In the genomic region with DNA sequence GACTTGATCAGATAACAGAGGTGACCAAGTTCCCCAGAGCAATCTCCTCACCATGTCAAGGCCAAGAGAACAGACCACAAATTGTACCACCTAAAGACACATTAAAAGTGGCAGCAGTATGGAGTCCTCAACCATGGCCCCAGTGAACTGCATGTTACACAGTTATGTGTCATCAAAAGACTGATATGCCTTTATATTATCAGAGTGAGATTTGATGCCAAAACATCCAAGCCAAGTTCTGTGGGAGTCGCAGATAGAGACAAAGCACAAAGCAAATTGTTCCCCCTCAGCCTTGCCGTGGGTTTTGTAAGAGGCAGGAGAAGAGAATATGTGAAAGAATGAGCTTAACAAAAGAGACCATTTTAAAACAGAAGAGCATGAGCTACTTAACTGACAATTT, we compare ENCODE assay signal across 12 cellular contexts. TPM values are rescaled to one million over a fixed set of nuclear protein-coding genes. Genes with fewer than 3 reads are reported as not detected.
DNase-seq lines count a peak whose midpoint lies in the region; ATAC-seq and TF ChIP-seq lines count a peak whose summit lies in the region.
"Had no signal": no experiment of that assay in that cellular context is flagged by ENCODE, and none has a peak within 500 bp of the region (broad histone marks: within the 10 kb centered on the region; RNA-seq: fewer than 3 reads in every experiment).

No MANE protein-coding gene starts in this region.

- H3K4me1 Mint-ChIP-seq in neural crest cell (peaks cover 9% of the 10 kb centered on the region), osteocyte (ENCODE audit: unreplicated experiment) (peaks cover 36% of the 10 kb centered on the region)

- H3K27ac ChIP-seq in DND-41 (ENCODE audit: low read length) = peak overlapping the region; percentile 9; the same call in 1 of the 2 replicates

- H3K9me3 Mint-ChIP-seq in neural crest cell (peaks cover 8% of the 10 kb centered on the region), osteocyte (ENCODE audit: unreplicated experiment) (peaks cover 12% of the 10 kb centered on the region)
- H3K9me3 Mint-ChIP-seq: CD8-positive, alpha-beta T cell had no signal

- H3K27me3 Mint-ChIP-seq in neural crest cell (ENCODE audit: low read depth) (peaks cover 43% of the 10 kb centered on the region), osteocyte (ENCODE audit: unreplicated experiment) (no peaks in the 10 kb centered on the region)

- ATAC-seq in DND-41 (ENCODE audit: insufficient read depth, low read depth) = peak; percentile 33; the same call in 2 of the 3 replicates
- ATAC-seq: CD8-positive, alpha-beta T cell had no signal

- no peak overlapping the region for H3K9ac ChIP-seq in DND-41 (ENCODE audit: low read depth, low read length)

- DNase-seq in Ammon's horn (ENCODE audit: low spot score) (peak; percentile 16), DND-41 (no peak), SK-MEL-5 (ENCODE audit: low read depth, low spot score) (peak; percentile 23), neural crest cell (ENCODE audit: low read depth, low spot score) (no peak), SHP77 (lab: John Stamatoyannopoulos, UW) (no peak), OCI-M2 (lab: John Stamatoyannopoulos, UW; ENCODE audit: unreplicated experiment) (no peak), osteocyte (ENCODE audit: extremely low spot score, unreplicated experiment) (no peak)
- DNase-seq: Caco-2; CD8-positive, alpha-beta T cell; GF-D8 had no signal

- H3K36me3 ChIP-seq in DND-41 (ENCODE audit: insufficient read depth, low read length) = no peaks in the 10 kb centered on the region
- H3K36me3 ChIP-seq: HAP-1 had no signal

- H3K4me2 ChIP-seq in DND-41 (ENCODE audit: insufficient read depth, low read length) = no peak overlapping the region

- in situ Hi-C loops in SK-MEL-5 (cut with HindIII; ENCODE audit: low pct_unique_long_range_greater_than_20kb, low sequenced_read_pairs) = no loop called here

- H3K4me1 ChIP-seq in DND-41 (ENCODE audit: insufficient read depth, low read length) = peaks cover 70% of the 10 kb centered on the region
- H3K4me1 ChIP-seq: HAP-1 had no signal

- TF ChIP-seq CTCF in DND-41 (IDR thresholded peaks at IDR 0.05; ENCODE audit: borderline replicate concordance, extremely low read depth, low read length, poor library complexity, severe bottlenecking) (no peak), neural crest cell (conservative IDR thresholded peaks at IDR 0.05) (no peak), osteocyte (IDR thresholded peaks at IDR 0.05) (no peak)

- H3K27ac Mint-ChIP-seq in neural crest cell (ENCODE audit: unreplicated experiment) (peak overlapping the region; percentile 22), osteocyte (ENCODE audit: unreplicated experiment) (no peak overlapping the region)
- H3K27ac Mint-ChIP-seq: CD14-positive monocyte; CD8-positive, alpha-beta T cell had no signal

- no peaks in the 10 kb centered on the region for H3K27me3 ChIP-seq in DND-41 (ENCODE audit: insufficient read depth, low read length, poor library complexity)

- H3K4me3 Mint-ChIP-seq in neural crest cell = no peak overlapping the region
- no peak overlapping the region for H3K4me3 Mint-ChIP-seq in osteocyte (ENCODE audit: unreplicated experiment)
- H3K4me3 Mint-ChIP-seq: CD14-positive monocyte; CD8-positive, alpha-beta T cell had no signal

- H3K79me2 ChIP-seq in DND-41 (ENCODE audit: insufficient read depth, low read length) = no peaks in the 10 kb centered on the region

- no peak overlapping the region for H3K4me3 ChIP-seq in DND-41 (ENCODE audit: low read depth in 1 of 2, low read length in 2 of 2)
- H3K4me3 ChIP-seq: HAP-1 had no signal

- H2AFZ ChIP-seq in DND-41 (ENCODE audit: low read depth, low read length) = no peak overlapping the region

- H3K36me3 Mint-ChIP-seq in neural crest cell (ENCODE audit: low read depth) (peaks cover 8% of the 10 kb centered on the region), osteocyte (ENCODE audit: unreplicated experiment) (peaks cover 4% of the 10 kb centered on the region)
- H3K36me3 Mint-ChIP-seq: CD8-positive, alpha-beta T cell had no signal

- H4K20me1 ChIP-seq in DND-41 (ENCODE audit: insufficient read depth, low read length) = no peaks in the 10 kb centered on the region

- H3K9me3 ChIP-seq in DND-41 (ENCODE audit: insufficient read depth, low read length, severe bottlenecking) = no peaks in the 10 kb centered on the region
- H3K9me3 ChIP-seq: Caco-2, HAP-1 had no signal

RNA-seq across cellular contexts. Expression of gene TES, which starts 39.2 kb away (rescaled TPM):
- total RNA-seq in SK-MEL-5 (2014; rRNA removed; shearing (Covaris generic)) = 37.6 and 40.5 TPM in 2 replicates
- 31.3 and 36.6 TPM in 2 replicates for polyA plus RNA-seq in SK-MEL-5 (2015; cell fraction: cytosol; rRNA removed)
- 17.7 and 19.4 TPM in 2 replicates for polyA plus RNA-seq in SK-MEL-5 (2015; cell fraction: nucleus; rRNA removed)
- total RNA-seq in neural crest cell = 15.0 and 18.7 TPM in 2 replicates
- total RNA-seq in osteocyte = 228 and 232 TPM in 2 replicates

Comparison
In these comparisons a context has a peak if more than half of its experiments do, and no peak if none do; other contexts are left out.
1. DNase-seq: peak in Ammon's horn (single experiment) and SK-MEL-5 (single experiment); none in DND-41 (single experiment), neural crest cell (single experiment), SHP77 (0 of 2), OCI-M2 (single experiment) and osteocyte (single experiment).